Comparison of ENCODE assay signal across 20 cellular contexts in genomic region chr2:45816273-45816672, GRCh38.
A peak's percentile ranks its signal among the peaks of the same experiment; 100 is the strongest.
DNase-seq lines count a peak whose midpoint lies in the region; ATAC-seq, FAIRE-seq and TF ChIP-seq lines count a peak whose summit lies in the region.
"Had no signal": no experiment of that assay in that cellular context is flagged by ENCODE, and none has a peak within 500 bp of the region (broad histone marks: within the 10 kb centered on the region; RNA-seq: fewer than 3 reads in every experiment).

No MANE protein-coding gene starts in this region.

- H3K36me3 Mint-ChIP-seq in activated T-cell treated with anti-CD3 and anti-CD28 coated beads, Interleukin-2, amount 50 U/mL, for 72 hours (ENCODE audit: insufficient read depth in 2 of 2), result no peaks in the 10 kb centered on the region

- TF ChIP-seq POLR2A in A549 (IDR thresholded peaks at IDR 0.05; ENCODE audit: low read length) (no peak), prostate gland (IDR thresholded peaks at IDR 0.05) (no peak)

- H3K4me1 Mint-ChIP-seq in activated T-cell treated with anti-CD3 and anti-CD28 coated beads, Interleukin-2, amount 50 U/mL, for 72 hours (ENCODE audit: low read depth), result peaks cover 6% of the 10 kb centered on the region

- H3K4me3 ChIP-seq in A549 (no peak overlapping the region), Karpas-422 (ENCODE audit: low read length) (no peak overlapping the region), prostate gland (no peak overlapping the region)
- H3K4me3 ChIP-seq: mucosa of descending colon had no signal

- H3K27ac Mint-ChIP-seq in activated T-cell treated with anti-CD3 and anti-CD28 coated beads, Interleukin-2, amount 50 U/mL, for 72 hours, result no peak overlapping the region
- H3K27ac Mint-ChIP-seq: activated CD8-positive, alpha-beta T cell treated with anti-CD3 and anti-CD28 coated beads for 36 hours; activated T-helper 2 cell treated with anti-CD3 and anti-CD28 coated beads, Interferon-gamma antibody, Interleukin-2, Interleukin-4, amounts not matched to agents 10 μg/mL and 5 μg/mL and 100 μg/mL, durations not matched to agents 14 hours and 24 hours and 36 hours had no signal

- peaks cover 99% of the 10 kb centered on the region for H3K79me2 ChIP-seq in Karpas-422 (ENCODE audit: low read length)

- H3K4me2 ChIP-seq in A549 (peak overlapping the region; percentile 39), Karpas-422 (ENCODE audit: low read depth, low read length, poor library complexity, severe bottlenecking) (no peak overlapping the region)

- H3K9ac ChIP-seq in Karpas-422 (ENCODE audit: low read length), result 0 out of 2 replicates have a peak overlapping the region, but pooled peaks have one; percentile 6

- peaks cover 43% of the 10 kb centered on the region for H3K4me1 ChIP-seq in A549
- peaks cover 95% of the 10 kb centered on the region for H3K4me1 ChIP-seq in Karpas-422 (ENCODE audit: low read length)
- peaks cover 2% of the 10 kb centered on the region for H3K4me1 ChIP-seq in prostate gland (replicated peaks)

- CTCF ChIA-PET in A549 (lab: Yijun Ruan, JAX), result interaction anchor here (1.0 to 2.3 kb wide), 3 partner anchors 9 to 20 kb away, joined by 3 to 8 read pairs (median 3); no protein-coding TSS in a partner anchor

- H4K20me1 ChIP-seq in Karpas-422 (ENCODE audit: insufficient read depth, low read depth, low read length), result no peaks in the 10 kb centered on the region

- H3K27ac ChIP-seq in A549, result peak overlapping the region; percentile 18 to 55; a peak in 1 of 6 replicates
- peak overlapping the region; percentile 66 for H3K27ac ChIP-seq in Karpas-422 (ENCODE audit: low read length)
- no peak overlapping the region for H3K27ac ChIP-seq in prostate gland
- H3K27ac ChIP-seq: foreskin keratinocyte had no signal

- H3K9me3 Mint-ChIP-seq in activated T-cell treated with anti-CD3 and anti-CD28 coated beads, Interleukin-2, amount 50 U/mL, for 72 hours, result no peaks in the 10 kb centered on the region
- H3K9me3 Mint-ChIP-seq: activated CD8-positive, alpha-beta T cell treated with anti-CD3 and anti-CD28 coated beads for 36 hours; activated T-helper 2 cell treated with anti-CD3 and anti-CD28 coated beads, Interferon-gamma antibody, Interleukin-2, Interleukin-4, amounts not matched to agents 10 μg/mL and 5 μg/mL and 100 μg/mL, durations not matched to agents 14 hours and 24 hours and 36 hours had no signal

- POLR2A ChIA-PET in A549 (lab: Yijun Ruan, JAX), result no interaction called here

- H2AFZ ChIP-seq in Karpas-422 (ENCODE audit: low read length), result no peak overlapping the region

- WGBS in A549 (ENCODE audit: missing lambda C conversion rate), result 32% methylated on average over 2 of the region's 2 CpGs
- WGBS in prostate gland, result 61% methylated on average over 2 of the region's 2 CpGs

- H3K9me3 ChIP-seq in A549, result no peaks in the 10 kb centered on the region
- no peaks in the 10 kb centered on the region for H3K9me3 ChIP-seq in Karpas-422 (ENCODE audit: low read length)
- no peaks in the 10 kb centered on the region for H3K9me3 ChIP-seq in prostate gland
- H3K9me3 ChIP-seq: mucosa of descending colon had no signal

- no peaks in the 10 kb centered on the region for H3K27me3 ChIP-seq in Karpas-422 (ENCODE audit: low read length)
- no peaks in the 10 kb centered on the region for H3K27me3 ChIP-seq in prostate gland (replicated peaks; ENCODE audit: insufficient read depth)
- H3K27me3 ChIP-seq: foreskin keratinocyte had no signal

- TF ChIP-seq RAD21 in A549 (conservative IDR thresholded peaks at IDR 0.05 in 1 of 2, IDR thresholded peaks at IDR 0.05 in 1 of 2), result no peak

- DNase-seq in A549 (ENCODE audit: low read depth in 1 of 2, low spot score in 1 of 2) (peak in 1 of 2 experiments; percentile 22), Karpas-422 (no peak), fibroblast of gingiva (ENCODE audit: low read depth) (peak; percentile 86), prostate gland (ENCODE audit: low spot score) (peak; percentile 33), posterior vena cava (ENCODE audit: low spot score) (no peak)
- DNase-seq in activated T-cell treated with anti-CD3 and anti-CD28 coated beads, Interleukin-2, amount 50 U/mL, for 72 hours, result no peak
- DNase-seq: activated CD8-positive, alpha-beta T cell treated with anti-CD3 and anti-CD28 coated beads for 36 hours; anterior cingulate cortex; DMS 273 treated with DMSO at 0.1 percent for 48 hours; foreskin keratinocyte; islet precursor cell; KG1; mucosa of descending colon; NCI-H1694; posterior cingulate gyrus; stimulated activated CD4-positive, alpha-beta T cell treated with anti-CD3 and anti-CD28 coated beads, Interleukin-4, amount 100 ng/mL, for 24 hours had no signal

- no peak for FAIRE-seq in A549 (lab: Jason Lieb, UNC)

- ATAC-seq in A549 (peak; percentile 37; a peak in 4 of 6 replicates), HG02642 (IDR thresholded peaks at IDR 0.05; ENCODE audit: poor library complexity, unreplicated experiment) (no peak), GM21526 (IDR thresholded peaks at IDR 0.05; ENCODE audit: low FRiP score, unreplicated experiment) (no peak)
- no peak for ATAC-seq in activated T-cell treated with anti-CD3 and anti-CD28 coated beads, Interleukin-2, amount 50 U/mL, for 72 hours (replicated peaks in 1 of 2)
- ATAC-seq: activated CD8-positive, alpha-beta T cell treated with anti-CD3 and anti-CD28 coated beads for 36 hours; foreskin keratinocyte; HCT116; mucosa of descending colon had no signal

- no peaks in the 10 kb centered on the region for H3K36me3 ChIP-seq in Karpas-422 (ENCODE audit: insufficient read depth, low read length)
- no peaks in the 10 kb centered on the region for H3K36me3 ChIP-seq in prostate gland

- intact Hi-C loops in prostate gland (cut with DNase I) (no loop called here), posterior vena cava (cut with DNase I) (no loop called here)

- H3K9me2 ChIP-seq in Karpas-422 (replicated peaks; ENCODE audit: insufficient read depth, low read length), result no peaks in the 10 kb centered on the region

- no peak; a peak in 1 of 5 replicates for TF ChIP-seq EP300 in A549 (IDR thresholded peaks at IDR 0.05)

- H3K4me3 Mint-ChIP-seq in activated T-cell treated with anti-CD3 and anti-CD28 coated beads, Interleukin-2, amount 50 U/mL, for 72 hours, result no peak overlapping the region
- H3K4me3 Mint-ChIP-seq: activated CD8-positive, alpha-beta T cell treated with anti-CD3 and anti-CD28 coated beads for 36 hours had no signal

- TF ChIP-seq CTCF in A549 (IDR thresholded peaks at IDR 0.05) (no peak), prostate gland (IDR thresholded peaks at IDR 0.05) (no peak)

- no peaks in the 10 kb centered on the region for H3K27me3 Mint-ChIP-seq in activated T-cell treated with anti-CD3 and anti-CD28 coated beads, Interleukin-2, amount 50 U/mL, for 72 hours (ENCODE audit: low read depth)
- H3K27me3 Mint-ChIP-seq: activated CD8-positive, alpha-beta T cell treated with anti-CD3 and anti-CD28 coated beads for 36 hours had no signal

TF ChIP-seq in A549, 52 proteins besides CTCF, POLR2A, EP300 and RAD21:
- TF ChIP-seq EHF (CRISPR knock-in tag; IDR thresholded peaks at IDR 0.05), result no peak
- peak; percentile 49 to 62; a peak in 3 of 4 replicates for TF ChIP-seq CEBPB (IDR thresholded peaks at IDR 0.05)

Comparison
In these comparisons a context has a peak if more than half of its experiments do, and no peak if none do; other contexts are left out.
1. ATAC-seq: peak in A549 (2 of 2); none in activated T-cell treated with anti-CD3 and anti-CD28 coated beads, Interleukin-2, amount 50 U/mL, for 72 hours (0 of 2), HG02642 (single experiment) and GM21526 (single experiment).
2. DNase-seq: peak in fibroblast of gingiva (single experiment) and prostate gland (single experiment); none in Karpas-422 (single experiment), activated T-cell treated with anti-CD3 and anti-CD28 coated beads, Interleukin-2, amount 50 U/mL, for 72 hours (0 of 2) and posterior vena cava (single experiment).
3. H3K27ac ChIP-seq: peak in A549 (2 of 2) and Karpas-422 (single experiment); none in prostate gland (0 of 2).